12 cellular contexts compared by ENCODE assay signal in genomic region chr9:5452286-5452609, GRCh38. TPM values are rescaled to one million over a fixed set of nuclear protein-coding genes. Genes with fewer than 3 reads are reported as not detected.
DNase-seq lines count a peak whose midpoint lies in the region; ATAC-seq and TF ChIP-seq lines count a peak whose summit lies in the region.
"Had no signal": no experiment of that assay in that cellular context is flagged by ENCODE, and none has a peak within 500 bp of the region (broad histone marks: within the 10 kb centered on the region; RNA-seq: fewer than 3 reads in every experiment).

No MANE protein-coding gene starts in this region.

- H3K36me3 ChIP-seq in SK-N-SH (replicated peaks in 1 of 2; ENCODE audit: control insufficient read depth in 1 of 2, insufficient read depth in 2 of 2, low read length in 1 of 2), result peaks cover 4 to 16% of the 10 kb centered on the region in 2 experiments

- no peaks in the 10 kb centered on the region for H3K27me3 Mint-ChIP-seq in natural killer cell treated with Interleukin-12 subunit alpha and Interleukin-12 subunit beta and Interleukin-15 and Interleukin-18, amount 100 ng/mL, for 72 hours

- H3K9me2 ChIP-seq in SK-N-SH, result no peaks in the 10 kb centered on the region

- no peak for TF ChIP-seq RAD21 in SK-N-SH (IDR thresholded peaks at IDR 0.05; ENCODE audit: low read length)

- H4K20me1 ChIP-seq in SK-N-SH (ENCODE audit: insufficient read depth), result no peaks in the 10 kb centered on the region

- DNase-seq in SK-N-SH (no peak), GM12865 (ENCODE audit: low read depth) (no peak), HEK293T (ENCODE audit: extremely low spot score) (no peak), glomerular visceral epithelial cell (ENCODE audit: extremely low spot score) (no peak)
- DNase-seq in activated naive CD4-positive, alpha-beta T cell treated with anti-CD3 and anti-CD28 coated beads, Interleukin-2, amount 50 U/mL, for 72 hours (ENCODE audit: low spot score in 2 of 2), result no peak
- DNase-seq in natural killer cell treated with Interleukin-12 subunit alpha and Interleukin-12 subunit beta and Interleukin-15 and Interleukin-18, amount 100 ng/mL, for 72 hours (ENCODE audit: low spot score), result no peak
- DNase-seq: activated CD4-positive, alpha-beta T cell treated with anti-CD3 and anti-CD28 coated beads for 4 hours; kidney glomerular epithelial cell; NCI-H2081 had no signal

- H3K4me3 ChIP-seq in SK-N-SH (ENCODE audit: low read depth in 2 of 2, low read length in 1 of 2) (peak overlapping the region; percentile 1 to 67; a peak in 3 of 4 replicates), GM12865 (ENCODE audit: low read depth, low read length) (peak overlapping the region; percentile 65)

- H3K27ac Mint-ChIP-seq in activated naive CD4-positive, alpha-beta T cell treated with anti-CD3 and anti-CD28 coated beads, Interleukin-2, amount 50 U/mL, for 72 hours, result peak overlapping the region; percentile 96 to 97
- peak overlapping the region; percentile 96 to 100 for H3K27ac Mint-ChIP-seq in natural killer cell treated with Interleukin-12 subunit alpha and Interleukin-12 subunit beta and Interleukin-15 and Interleukin-18, amount 100 ng/mL, for 72 hours

- CTCF ChIA-PET in SK-N-SH (lab: Yijun Ruan, JAX), result no interaction called here
- CTCF ChIA-PET in HEK293T (lab: Yijun Ruan, JAX), result no interaction called here

- no peaks in the 10 kb centered on the region for H3K9me3 Mint-ChIP-seq in activated naive CD4-positive, alpha-beta T cell treated with anti-CD3 and anti-CD28 coated beads, Interleukin-2, amount 50 U/mL, for 72 hours
- H3K9me3 Mint-ChIP-seq in natural killer cell treated with Interleukin-12 subunit alpha and Interleukin-12 subunit beta and Interleukin-15 and Interleukin-18, amount 100 ng/mL, for 72 hours, result no peaks in the 10 kb centered on the region

- no peak for TF ChIP-seq CTCF in SK-N-SH (IDR thresholded peaks at IDR 0.05)
- no peak for TF ChIP-seq CTCF in GM12865 (IDR thresholded peaks at IDR 0.05; ENCODE audit: insufficient read depth, low read depth, low read length, missing control alignments)

- H3K27me3 ChIP-seq in SK-N-SH (ENCODE audit: insufficient read depth), result no peaks in the 10 kb centered on the region

- TF ChIP-seq EP300 in SK-N-SH (IDR thresholded peaks at IDR 0.05; ENCODE audit: borderline replicate concordance in 1 of 2, low read depth in 1 of 2, low read length in 1 of 2), result no peak

- H3K36me3 Mint-ChIP-seq in activated naive CD4-positive, alpha-beta T cell treated with anti-CD3 and anti-CD28 coated beads, Interleukin-2, amount 50 U/mL, for 72 hours, result peaks cover 33 to 40% of the 10 kb centered on the region in 2 donors
- peaks cover 42% of the 10 kb centered on the region for H3K36me3 Mint-ChIP-seq in natural killer cell treated with Interleukin-12 subunit alpha and Interleukin-12 subunit beta and Interleukin-15 and Interleukin-18, amount 100 ng/mL, for 72 hours

- peaks cover 36% of the 10 kb centered on the region for H3F3A ChIP-seq in SK-N-SH (replicated peaks; ENCODE audit: insufficient read depth)

- peaks cover 58 to 66% of the 10 kb centered on the region in 2 donors for H3K4me1 Mint-ChIP-seq in natural killer cell treated with Interleukin-12 subunit alpha and Interleukin-12 subunit beta and Interleukin-15 and Interleukin-18, amount 100 ng/mL, for 72 hours (ENCODE audit: low read depth in 2 of 2)

- H3K4me2 ChIP-seq in SK-N-SH, result peak overlapping the region; percentile 78

- peak overlapping the region; percentile 95 for H3K4me3 Mint-ChIP-seq in natural killer cell treated with Interleukin-12 subunit alpha and Interleukin-12 subunit beta and Interleukin-15 and Interleukin-18, amount 100 ng/mL, for 72 hours

- no peak overlapping the region for H2AFZ ChIP-seq in SK-N-SH (ENCODE audit: low read depth)

- WGBS in SK-N-SH (ENCODE audit: low lambda C conversion rate), result 70% methylated on average over 1 of the region's 1 CpG

- POLR2A ChIA-PET in SK-N-SH (lab: Yijun Ruan, JAX), result no interaction called here
- POLR2A ChIA-PET in HEK293T (lab: Yijun Ruan, JAX), result no interaction called here

- H3K9ac ChIP-seq in SK-N-SH, result peak overlapping the region; percentile 71

- H3K4me1 ChIP-seq in SK-N-SH (ENCODE audit: control insufficient read depth in 1 of 2, insufficient read depth in 2 of 2, low read depth in 1 of 2, low read length in 1 of 2), result peaks cover 6 to 15% of the 10 kb centered on the region in 2 experiments

- ATAC-seq in SK-N-SH treated with all-trans-retinoic acid at 6 μM for 48 hours, result no peak
- no peak for ATAC-seq in activated naive CD4-positive, alpha-beta T cell treated with anti-CD3 and anti-CD28 coated beads, Interleukin-2, amount 50 U/mL, for 72 hours
- no peak for ATAC-seq in natural killer cell treated with Interleukin-12 subunit alpha and Interleukin-12 subunit beta and Interleukin-15 and Interleukin-18, amount 100 ng/mL, for 72 hours
- no peak for ATAC-seq in HG03045 (IDR thresholded peaks at IDR 0.05; ENCODE audit: unreplicated experiment)

- H3K79me2 ChIP-seq in SK-N-SH (ENCODE audit: insufficient read depth), result peaks cover 82% of the 10 kb centered on the region

- peak overlapping the region in 1 of 2 experiments; percentile 75; a peak in 2 of 4 replicates for H3K27ac ChIP-seq in SK-N-SH (ENCODE audit: low read depth in 2 of 2, low read length in 1 of 2)
- H3K27ac ChIP-seq: HL-60 had no signal

- no peaks in the 10 kb centered on the region for H3K9me3 ChIP-seq in SK-N-SH

TF ChIP-seq in SK-N-SH, 30 proteins besides CTCF, POLR2A, EP300 and RAD21:
- TF ChIP-seq SMC3 (IDR thresholded peaks at IDR 0.05; ENCODE audit: low read depth, low read length) (no peak), USF1 (IDR thresholded peaks at IDR 0.05; ENCODE audit: borderline replicate concordance, low read depth) (no peak), SIN3A (IDR thresholded peaks at IDR 0.05; ENCODE audit: borderline replicate concordance, low read depth, low read length) (no peak)
TF ChIP-seq in SK-N-SH: peak in this region for 0.

TF ChIP-seq in SK-N-SH treated with all-trans-retinoic acid at 6 μM for 48 hours, 23 proteins besides CTCF, POLR2A, EP300 and RAD21 (continues in another document):
- TF ChIP-seq POU6F1 (CRISPR knock-in tag; IDR thresholded peaks at IDR 0.05; ENCODE audit: borderline replicate concordance, low read depth) (no peak), BACH2 (CRISPR knock-in tag; IDR thresholded peaks at IDR 0.05; ENCODE audit: borderline replicate concordance) (no peak)

TF ChIP-seq in HEK293T, 16 proteins besides CTCF, POLR2A, EP300 and RAD21:
- TF ChIP-seq ARNT (IDR thresholded peaks at IDR 0.05) (no peak), SP1 (IDR thresholded peaks at IDR 0.05) (no peak), LEF1 (IDR thresholded peaks at IDR 0.05; ENCODE audit: borderline replicate concordance) (no peak), SUZ12 (IDR thresholded peaks at IDR 0.05) (no peak), L3MBTL2 (conservative IDR thresholded peaks at IDR 0.05) (no peak), BHLHE40 (IDR thresholded peaks at IDR 0.05; ENCODE audit: borderline replicate concordance) (no peak), FOXA1 (IDR thresholded peaks at IDR 0.05) (no peak), FOXK2 (IDR thresholded peaks at IDR 0.05) (no peak), TARDBP (IDR thresholded peaks at IDR 0.05) (no peak), ZNF384 (IDR thresholded peaks at IDR 0.05) (no peak), HDGF (IDR thresholded peaks at IDR 0.05; ENCODE audit: borderline replicate concordance) (no peak), CTBP1 (IDR thresholded peaks at IDR 0.05; ENCODE audit: borderline replicate concordance) (no peak), FOXM1 (IDR thresholded peaks at IDR 0.05; ENCODE audit: borderline replicate concordance) (no peak), PKNOX1 (IDR thresholded peaks at IDR 0.05) (no peak), ELF4 (IDR thresholded peaks at IDR 0.05) (no peak), NFRKB (IDR thresholded peaks at IDR 0.05) (no peak)

RNA-seq across cellular contexts. Expression of gene CD274, which starts 1.9 kb away (rescaled TPM):
- polyA plus RNA-seq in SK-N-SH (2012; rRNA removed), result 25.8 and 30.9 TPM in 2 replicates
- 28.2 and 30.3 TPM in 2 replicates for polyA plus RNA-seq in SK-N-SH (2012; cell fraction: cytosol; rRNA removed)
- 24.6 and 47.3 TPM in 2 replicates for polyA plus RNA-seq in SK-N-SH (2012; cell fraction: nucleus; rRNA removed)
- total RNA-seq in activated naive CD4-positive, alpha-beta T cell treated with anti-CD3 and anti-CD28 coated beads, Interleukin-2, amount 50 U/mL, for 72 hours, result 10 to 100 TPM; 34.5 to 65.5 TPM
- 100 to 1,000 TPM in 1 of 2 donors, 10 to 100 TPM in 1; 97.1 to 242 TPM for total RNA-seq in natural killer cell treated with Interleukin-12 subunit alpha and Interleukin-12 subunit beta and Interleukin-15 and Interleukin-18, amount 100 ng/mL, for 72 hours

RNA-seq across cellular contexts. Expression of gene PLGRKT, which starts 14.5 kb away (rescaled TPM):
- polyA plus RNA-seq in SK-N-SH (2012; rRNA removed), result 11.4 and 13.1 TPM in 2 replicates
- 19.4 and 23.2 TPM in 2 replicates for polyA plus RNA-seq in SK-N-SH (2012; cell fraction: cytosol; rRNA removed)
- 3.1 and 5.8 TPM in 2 replicates for polyA plus RNA-seq in SK-N-SH (2012; cell fraction: nucleus; rRNA removed)
- 10 to 100 TPM; 30.3 to 48.5 TPM for total RNA-seq in activated naive CD4-positive, alpha-beta T cell treated with anti-CD3 and anti-CD28 coated beads, Interleukin-2, amount 50 U/mL, for 72 hours
- total RNA-seq in natural killer cell treated with Interleukin-12 subunit alpha and Interleukin-12 subunit beta and Interleukin-15 and Interleukin-18, amount 100 ng/mL, for 72 hours, result 10 to 100 TPM; 30.7 to 47.4 TPM

RNA-seq across cellular contexts. Expression of gene PDCD1LG2, which starts 58.1 kb away (rescaled TPM):
- polyA plus RNA-seq in SK-N-SH (2012; rRNA removed), result 11.1 and 19.4 TPM in 2 replicates
- 12.8 and 15.3 TPM in 2 replicates for polyA plus RNA-seq in SK-N-SH (2012; cell fraction: cytosol; rRNA removed)
- 8.5 and 17.6 TPM in 2 replicates for polyA plus RNA-seq in SK-N-SH (2012; cell fraction: nucleus; rRNA removed)
- total RNA-seq in activated naive CD4-positive, alpha-beta T cell treated with anti-CD3 and anti-CD28 coated beads, Interleukin-2, amount 50 U/mL, for 72 hours, result under 1 TPM; 0.19 to 0.87 TPM
- 1 to 10 TPM in 1 of 2 donors, under 1 TPM in 1; 0.55 to 1.7 TPM for total RNA-seq in natural killer cell treated with Interleukin-12 subunit alpha and Interleukin-12 subunit beta and Interleukin-15 and Interleukin-18, amount 100 ng/mL, for 72 hours
